8 cellular contexts compared by ENCODE assay signal in genomic region chr1:230868736-230869385, GRCh38. TPM values are rescaled to one million over a fixed set of nuclear protein-coding genes. Genes with fewer than 3 reads are reported as not detected.
DNase-seq lines count a peak whose midpoint lies in the region; FAIRE-seq and TF ChIP-seq lines count a peak whose summit lies in the region.

No MANE protein-coding gene starts in this region.

- H3K27ac Mint-ChIP-seq in neural crest cell (ENCODE audit: unreplicated experiment) = peak overlapping the region; percentile 99

- H3K36me3 Mint-ChIP-seq in neural crest cell (ENCODE audit: low read depth) = peaks cover 3% of the 10 kb centered on the region

- peaks cover 18% of the 10 kb centered on the region for H3K36me3 ChIP-seq in WERI-Rb-1

- no peaks in the 10 kb centered on the region for H3K9me3 ChIP-seq in WERI-Rb-1 (ENCODE audit: severe bottlenecking)

- H3K27me3 Mint-ChIP-seq in neural crest cell (ENCODE audit: low read depth) = no peaks in the 10 kb centered on the region

- peaks cover 46% of the 10 kb centered on the region for H3K4me1 Mint-ChIP-seq in neural crest cell

- FAIRE-seq in H54 (lab: Jason Lieb, UNC) = no peak

- DNase-seq in NOMO-1 (lab: John Stamatoyannopoulos, UW; ENCODE audit: unreplicated experiment in 2 of 2) (peak; percentile 14 to 27), NOMO-1 treated with dmso at 0.1 percent for 144 hours (lab: John Stamatoyannopoulos, UW; ENCODE audit: unreplicated experiment) (no peak), H54 (ENCODE audit: insufficient read length, low spot score) (peak; percentile 61), M059J (ENCODE audit: low read depth) (peak; percentile 72), WERI-Rb-1 (peak; percentile 83), fibroblast of villous mesenchyme (ENCODE audit: low read depth) (no peak), neural crest cell (ENCODE audit: low read depth, low spot score) (peak; percentile 59), germinal center (ENCODE audit: low spot score) (no peak)

- peak overlapping the region; percentile 96 for H3K4me3 Mint-ChIP-seq in neural crest cell

- no peak for TF ChIP-seq CTCF in WERI-Rb-1 (IDR thresholded peaks at IDR 0.05; ENCODE audit: low read depth, low read length)
- no peak for TF ChIP-seq CTCF in fibroblast of villous mesenchyme (IDR thresholded peaks at IDR 0.05; ENCODE audit: insufficient read depth, low read depth, low read length)
- no peak for TF ChIP-seq CTCF in neural crest cell (conservative IDR thresholded peaks at IDR 0.05)

- H3K9me3 Mint-ChIP-seq in neural crest cell = no peaks in the 10 kb centered on the region

- peak overlapping the region; percentile 98 for H3K27ac ChIP-seq in WERI-Rb-1

- H3K27me3 ChIP-seq in WERI-Rb-1 (ENCODE audit: insufficient read depth, low read depth, severe bottlenecking) = no peaks in the 10 kb centered on the region

- H3K4me3 ChIP-seq in WERI-Rb-1 (ENCODE audit: low read depth, low read length) (peak overlapping the region; percentile 53), fibroblast of villous mesenchyme (ENCODE audit: low read depth, low read length) (peak overlapping the region; percentile 81)

- TF ChIP-seq POLR2A in H54 (IDR thresholded peaks at IDR 0.05; ENCODE audit: low read depth, low read length) = no peak

RNA-seq across cellular contexts. Expression of gene C1orf198, which starts 0.5 kb away (rescaled TPM):
- total RNA-seq in M059J (2014; rRNA removed; shearing (Covaris generic)) = 56.8 and 83.4 TPM in 2 replicates
- total RNA-seq in fibroblast of villous mesenchyme = 239 and 399 TPM in 2 replicates
- 73.3 and 73.5 TPM in 2 replicates for total RNA-seq in neural crest cell

Comparison
In these comparisons a context has a peak if more than half of its experiments do, and no peak if none do; other contexts are left out.
1. DNase-seq: peak in NOMO-1 (2 of 2), H54 (single experiment), M059J (single experiment), WERI-Rb-1 (single experiment) and neural crest cell (single experiment); none in NOMO-1 treated with dmso at 0.1 percent for 144 hours (single experiment), fibroblast of villous mesenchyme (single experiment) and germinal center (single experiment).